ENCODE assay signal across 9 cellular contexts in the genomic region with DNA sequence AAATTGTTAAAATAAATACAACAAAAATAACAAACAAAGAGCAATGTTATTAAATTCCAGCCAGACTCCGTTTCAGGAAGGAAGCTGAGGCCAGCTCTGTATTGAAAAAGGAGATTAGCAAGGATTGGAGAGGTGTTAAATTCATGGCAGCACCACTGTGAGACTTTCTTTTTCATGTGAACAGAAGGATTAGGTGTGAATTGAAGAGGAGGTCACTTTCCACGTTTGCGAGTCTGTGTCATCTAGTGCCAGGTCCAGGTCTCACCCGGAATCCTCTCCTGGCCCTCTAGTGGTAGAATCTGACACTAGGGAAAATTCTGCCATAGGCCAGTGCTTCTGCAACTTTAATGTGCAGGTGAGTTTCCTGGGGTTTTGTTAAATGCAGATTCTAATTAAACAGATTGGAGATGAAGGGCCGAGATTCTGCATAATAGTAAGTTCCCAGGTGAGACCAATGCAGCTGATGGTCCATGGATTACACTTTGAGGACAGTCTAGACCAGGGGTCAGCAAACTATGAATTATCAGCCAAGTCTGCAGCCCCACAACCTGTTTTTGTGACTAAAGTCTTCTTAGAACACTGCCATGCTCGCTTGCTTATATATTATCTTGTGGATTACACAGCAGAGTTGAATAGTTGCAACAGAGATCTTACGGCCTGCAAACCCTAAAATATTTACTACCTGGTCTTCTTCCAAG. TPM values are rescaled to one million over a fixed set of nuclear protein-coding genes. Genes with fewer than 3 reads are reported as not detected.
DNase-seq lines count a peak whose midpoint lies in the region; ATAC-seq, FAIRE-seq and TF ChIP-seq lines count a peak whose summit lies in the region.
"Had no signal": no experiment of that assay in that cellular context is flagged by ENCODE, and none has a peak within 500 bp of the region (broad histone marks: within the 10 kb centered on the region; RNA-seq: fewer than 3 reads in every experiment).

No MANE protein-coding gene starts in this region.

- H3K4me3 Mint-ChIP-seq in endothelial cell (ENCODE audit: unreplicated experiment), result no peak overlapping the region

- peaks cover 3% of the 10 kb centered on the region for H3K9me3 Mint-ChIP-seq in endothelial cell (ENCODE audit: unreplicated experiment)

- DNase-seq in COLO829 (ENCODE audit: low spot score), result peak; percentile 35
- peak; percentile 71 for DNase-seq in GM19239 (ENCODE audit: insufficient read length, low spot score)
- peak; percentile 67 for DNase-seq in OCI-M1 (lab: John Stamatoyannopoulos, UW)
- peak; percentile 58 for DNase-seq in endothelial cell (ENCODE audit: low spot score)
- peak; percentile 54 for DNase-seq in mucosa of gallbladder (ENCODE audit: low spot score)
- DNase-seq in NK-92 treated with Interleukin-12 subunit alpha and Interleukin-12 subunit beta, amount 100 ng/mL, for 24 hours (lab: John Stamatoyannopoulos, UW), result no peak

- H3K36me3 Mint-ChIP-seq in endothelial cell (ENCODE audit: low read depth, unreplicated experiment), result peaks cover 3% of the 10 kb centered on the region

- peaks cover 4% of the 10 kb centered on the region for H3K27me3 Mint-ChIP-seq in endothelial cell (ENCODE audit: unreplicated experiment)

- peaks cover 32% of the 10 kb centered on the region for H3K4me1 Mint-ChIP-seq in endothelial cell (ENCODE audit: unreplicated experiment)

- peak overlapping the region; percentile 84 for H3K27ac Mint-ChIP-seq in endothelial cell (ENCODE audit: unreplicated experiment)

- TF ChIP-seq CTCF in endothelial cell (IDR thresholded peaks at IDR 0.05; ENCODE audit: unreplicated experiment), result peak; percentile 82

- no peak for ATAC-seq in GM19328 (IDR thresholded peaks at IDR 0.05; ENCODE audit: unreplicated experiment)
- ATAC-seq in HG03095 (IDR thresholded peaks at IDR 0.05; ENCODE audit: unreplicated experiment), result no peak

- FAIRE-seq in GM19239 (lab: Jason Lieb, UNC), result peak; percentile 79

RNA-seq across cellular contexts. Expression of gene SLC6A1, which starts 9.2 kb away (rescaled TPM):
- total RNA-seq in endothelial cell (ENCODE audit: unreplicated experiment), result 7.5 TPM
- total RNA-seq in mucosa of gallbladder, result 7.4 TPM
- total RNA-seq: SJSA1 had no signal
